ENCODE assay signal across 20 cellular contexts in genomic region chr2:218311908-218312756, GRCh38. TPM values are rescaled to one million over a fixed set of nuclear protein-coding genes. Genes with fewer than 3 reads are reported as not detected.
DNase-seq lines count a peak whose midpoint lies in the region; ATAC-seq and TF ChIP-seq lines count a peak whose summit lies in the region.
"Had no signal": no experiment of that assay in that cellular context is flagged by ENCODE, and none has a peak within 500 bp of the region (broad histone marks: within the 10 kb centered on the region; RNA-seq: fewer than 3 reads in every experiment).

No MANE protein-coding gene starts in this region.

- TF ChIP-seq POLR2A in body of pancreas (IDR thresholded peaks at IDR 0.05): no peak
- no peak for TF ChIP-seq POLR2A in transverse colon (IDR thresholded peaks at IDR 0.05)

- WGBS in body of pancreas, 2 donors: 53 to 72% methylated on average over 8 of the region's 8 CpGs
- WGBS in transverse colon (ENCODE audit: low coverage in 1 of 2), 2 donors: 36 to 40% methylated on average over 3 to 8 of the region's 8 CpGs

- POLR2A ChIA-PET in RWPE1 (lab: Yijun Ruan, JAX; ENCODE audit: low non-redundant PET): interaction anchor here (0.6 kb wide), 1 partner anchor 37 kb away, joined by 4 read pairs; no protein-coding TSS in a partner anchor

- no peaks in the 10 kb centered on the region for H3K9me3 ChIP-seq in body of pancreas
- no peaks in the 10 kb centered on the region for H3K9me3 ChIP-seq in mucosa of descending colon
- H3K9me3 ChIP-seq in transverse colon: no peaks in the 10 kb centered on the region
- H3K9me3 ChIP-seq: thyroid gland had no signal

- H3K4me3 ChIP-seq in body of pancreas (no peak overlapping the region), mucosa of descending colon (no peak overlapping the region), transverse colon (no peak overlapping the region)
- H3K4me3 ChIP-seq: thyroid gland had no signal

- ATAC-seq in body of pancreas (peak; percentile 53), mucosa of descending colon (peak; percentile 88)
- no peak for ATAC-seq in stimulated activated effector memory CD8-positive, alpha-beta T cell treated with anti-CD3 and anti-CD28 coated beads, Interleukin-12 subunit alpha, Interleukin-12 subunit beta, amount 100 ng/mL, for 72 hours

- DNase-seq in HuH-7 (ENCODE audit: low spot score) (peak; percentile 47), body of pancreas (peak in 1 of 4 donors; percentile 12), mucosa of descending colon (peak in 1 of 3 donors; percentile 51), transverse colon (peak; percentile 33), kidney tubule cell (ENCODE audit: low spot score) (no peak), RWPE1 (ENCODE audit: low spot score) (no peak), GM10266 (ENCODE audit: extremely low spot score) (no peak)
- DNase-seq in stimulated activated effector memory CD8-positive, alpha-beta T cell treated with anti-CD3 and anti-CD28 coated beads, Interleukin-12 subunit alpha, Interleukin-12 subunit beta, amount 100 ng/mL, for 72 hours (ENCODE audit: low spot score in 2 of 2): no peak
- DNase-seq: activated CD4-positive, CD25-positive, alpha-beta regulatory T cell; activated effector memory CD4-positive, alpha-beta T cell treated with anti-CD3 and anti-CD28 coated beads, Interleukin-2, amount 50 U/mL, for 16 hours; aorta; NCI-H1417; T-helper 1 cell; thyroid gland had no signal

- H3K36me3 ChIP-seq in body of pancreas (replicated peaks in 1 of 2; ENCODE audit: insufficient read depth in 1 of 2, low read depth in 2 of 2) (no peaks in the 10 kb centered on the region), mucosa of descending colon (ENCODE audit: low read depth) (no peaks in the 10 kb centered on the region), transverse colon (no peaks in the 10 kb centered on the region)
- H3K36me3 ChIP-seq: thyroid gland had no signal

- no peaks in the 10 kb centered on the region for H3K27me3 ChIP-seq in body of pancreas
- H3K27me3 ChIP-seq in transverse colon: no peaks in the 10 kb centered on the region
- H3K27me3 ChIP-seq: thyroid gland had no signal

- intact Hi-C loops in body of pancreas (cut with DNase I) (no loop called here), mucosa of descending colon (cut with DNase I, micrococcal nuclease) (no loop called here), transverse colon (cut with DNase I; ENCODE audit: low total_unique reads) (no loop called here)

- peaks cover 33% of the 10 kb centered on the region for H3K4me1 ChIP-seq in body of pancreas
- peaks cover 12% of the 10 kb centered on the region for H3K4me1 ChIP-seq in mucosa of descending colon (ENCODE audit: low read depth)
- peaks cover 0 to 39% (median 20%) of the 10 kb centered on the region in 4 donors for H3K4me1 ChIP-seq in transverse colon
- H3K4me1 ChIP-seq: thyroid gland had no signal

- H3K27ac Mint-ChIP-seq in stimulated activated effector memory CD8-positive, alpha-beta T cell treated with anti-CD3 and anti-CD28 coated beads, Interleukin-12 subunit alpha, Interleukin-12 subunit beta, amount 100 ng/mL, for 72 hours: no peak overlapping the region

- H3K9me3 Mint-ChIP-seq in stimulated activated effector memory CD8-positive, alpha-beta T cell treated with anti-CD3 and anti-CD28 coated beads, Interleukin-12 subunit alpha, Interleukin-12 subunit beta, amount 100 ng/mL, for 72 hours: no peaks in the 10 kb centered on the region

- no peaks in the 10 kb centered on the region for H3K36me3 Mint-ChIP-seq in stimulated activated effector memory CD8-positive, alpha-beta T cell treated with anti-CD3 and anti-CD28 coated beads, Interleukin-12 subunit alpha, Interleukin-12 subunit beta, amount 100 ng/mL, for 72 hours

- CTCF ChIA-PET in RWPE1 (lab: Yijun Ruan, JAX): interaction anchor here (0.5 to 0.6 kb wide), 3 partner anchors 95 to 398 kb away, joined by 3 to 8 read pairs (median 5); no protein-coding TSS in a partner anchor

- no peak for TF ChIP-seq EP300 in transverse colon (IDR thresholded peaks at IDR 0.05; ENCODE audit: low read depth)

- peak overlapping the region in 3 of 4 donors; percentile 52 to 78 (median 53) for H3K27ac ChIP-seq in body of pancreas
- peak overlapping the region; percentile 75 to 85 (median 84) for H3K27ac ChIP-seq in transverse colon
- no peak overlapping the region for H3K27ac ChIP-seq in RWPE1
- H3K27ac ChIP-seq: thyroid gland had no signal

- H3K4me3 Mint-ChIP-seq in stimulated activated effector memory CD8-positive, alpha-beta T cell treated with anti-CD3 and anti-CD28 coated beads, Interleukin-12 subunit alpha, Interleukin-12 subunit beta, amount 100 ng/mL, for 72 hours: no peak overlapping the region

- H3K4me1 Mint-ChIP-seq in stimulated activated effector memory CD8-positive, alpha-beta T cell treated with anti-CD3 and anti-CD28 coated beads, Interleukin-12 subunit alpha, Interleukin-12 subunit beta, amount 100 ng/mL, for 72 hours: peaks cover 16% of the 10 kb centered on the region

- in situ Hi-C loops in transverse colon (cut with MboI; ENCODE audit: low pct_ligation_motif_present in 1 of 4, low pct_unique_long_range_greater_than_20kb in 1 of 4, low sequenced_read_pairs in 3 of 4): no loop called here

- no peak for TF ChIP-seq CTCF in body of pancreas (IDR thresholded peaks at IDR 0.05)
- no peak for TF ChIP-seq CTCF in mucosa of descending colon (IDR thresholded peaks at IDR 0.05)
- TF ChIP-seq CTCF in transverse colon (IDR thresholded peaks at IDR 0.05): no peak
- no peak for TF ChIP-seq CTCF in RWPE1 (conservative IDR thresholded peaks at IDR 0.05; ENCODE audit: low read depth)
- no peak for TF ChIP-seq CTCF in GM10266 (IDR thresholded peaks at IDR 0.05; ENCODE audit: control insufficient read depth, insufficient read depth, low read depth, missing control alignments)

RNA-seq across cellular contexts. Expression of gene TMBIM1, which starts 19.8 kb away (rescaled TPM):
- total RNA-seq in body of pancreas (100 to 1,000 TPM; 125 to 148 TPM), mucosa of descending colon (100 to 1,000 TPM; 201 to 464 (median 319) TPM), transverse colon (100 to 1,000 TPM in 3 of 4 donors, 10 to 100 TPM in 1; 80.0 to 356 (median 200) TPM)

RNA-seq across cellular contexts. Expression of gene PNKD, which starts 41.8 kb away (rescaled TPM):
- total RNA-seq in body of pancreas (10 to 100 TPM; 17.1 to 21.3 TPM), mucosa of descending colon (100 to 1,000 TPM in 1 of 3 donors, 10 to 100 TPM in 2; 77.1 to 101 (median 92.1) TPM), transverse colon (100 to 1,000 TPM in 2 of 4 donors, 10 to 100 TPM in 2; 14.3 to 111 (median 100) TPM)

RNA-seq across cellular contexts. Expression of gene AAMP, which starts 42.2 kb away (rescaled TPM):
- total RNA-seq in body of pancreas: 100 to 1,000 TPM in 1 of 2 donors, 10 to 100 TPM in 1; 61.5 to 114 TPM
- total RNA-seq in mucosa of descending colon: 10 to 100 TPM; 80.2 to 97.0 (median 94.1) TPM
- 100 to 1,000 TPM in 3 of 4 donors, 10 to 100 TPM in 1; 96.9 to 466 (median 174) TPM for total RNA-seq in transverse colon

RNA-seq across cellular contexts. Expression of gene CATIP, which starts 44.5 kb away (rescaled TPM):
- under 1 TPM; 0.33 to 0.52 TPM for total RNA-seq in body of pancreas
- not detected for total RNA-seq in mucosa of descending colon
- not detected for total RNA-seq in transverse colon
- total RNA-seq: activated CD8-positive, alpha-beta memory T cell treated with anti-CD3 and anti-CD28 coated beads for 36 hours; aorta; Daoy; frontal cortex; lung microvascular endothelial cell; osteoblast; skeletal muscle tissue had no signal

RNA-seq across cellular contexts. Expression of gene GPBAR1, which starts 51.3 kb away (rescaled TPM):
- 10 to 100 TPM in 1 of 2 donors, 1 to 10 TPM in 1; 3.1 to 90.3 TPM for total RNA-seq in body of pancreas
- total RNA-seq in mucosa of descending colon: 1 to 10 TPM in 2 of 3 donors, under 1 TPM in 1; 0.64 to 3.7 (median 3.3) TPM
- total RNA-seq in transverse colon: 1 to 10 TPM in 2 of 4 donors, not detected in 2; 2.5 to 3.0 TPM
- total RNA-seq: Daoy, frontal cortex had no signal

Comparison
In these comparisons a context has a peak if more than half of its experiments do, and no peak if none do; other contexts are left out.
1. DNase-seq: peak in HuH-7 (single experiment) and transverse colon (single experiment); none in kidney tubule cell (single experiment), RWPE1 (single experiment), stimulated activated effector memory CD8-positive, alpha-beta T cell treated with anti-CD3 and anti-CD28 coated beads, Interleukin-12 subunit alpha, Interleukin-12 subunit beta, amount 100 ng/mL, for 72 hours (0 of 2) and GM10266 (single experiment).